ENCODE assay signal across 10 cellular contexts in genomic region chr6:48087448-48087847, GRCh38. TPM values are rescaled to one million over a fixed set of nuclear protein-coding genes. Genes with fewer than 3 reads are reported as not detected.
DNase-seq lines count a peak whose midpoint lies in the region; ATAC-seq, FAIRE-seq and TF ChIP-seq lines count a peak whose summit lies in the region.
"Had no signal": no experiment of that assay in that cellular context is flagged by ENCODE, and none has a peak within 500 bp of the region (broad histone marks: within the 10 kb centered on the region; RNA-seq: fewer than 3 reads in every experiment).

No MANE protein-coding gene starts in this region.

- DNase-seq in GM13977 (ENCODE audit: low spot score): no peak
- DNase-seq in OCI-M1 (lab: John Stamatoyannopoulos, UW): peak; percentile 74
- DNase-seq in erythroblast (lab: John Stamatoyannopoulos, UW): peak; percentile 1 to 2
- no peak for DNase-seq in posterior vena cava (ENCODE audit: low spot score)
- no peak for DNase-seq in body of pancreas
- no peak for DNase-seq in KG1 (lab: John Stamatoyannopoulos, UW)
- no peak for DNase-seq in effector CD4-positive, alpha-beta T cell
- DNase-seq: activated CD8-positive, alpha-beta memory T cell treated with anti-CD3 and anti-CD28 coated beads, Interleukin-2, amount 50 U/mL, for 4 hours had no signal

- TF ChIP-seq CTCF in GM13977 (IDR thresholded peaks at IDR 0.05; ENCODE audit: extremely low read depth, insufficient read depth, missing control alignments) (peak; percentile 24), body of pancreas (IDR thresholded peaks at IDR 0.05) (no peak)

- intact Hi-C loops in posterior vena cava (cut with DNase I) (no loop called here), body of pancreas (cut with DNase I) (no loop called here)

- peak; percentile 90 for FAIRE-seq in A204.1 (lab: Jason Lieb, UNC)

- no peaks in the 10 kb centered on the region for H3K36me3 ChIP-seq in body of pancreas (replicated peaks in 1 of 2; ENCODE audit: insufficient read depth in 1 of 2, low read depth in 2 of 2)

- in situ Hi-C loops in GM13977 (cut with MboI; ENCODE audit: low pct_unique_long_range_greater_than_20kb, low sequenced_read_pairs, unreplicated experiment): no loop called here

- no peaks in the 10 kb centered on the region for H3K9me3 ChIP-seq in body of pancreas

- H3K4me3 ChIP-seq in body of pancreas: no peak overlapping the region

- H3K27ac ChIP-seq in body of pancreas: no peak overlapping the region

- TF ChIP-seq POLR2A in erythroblast (IDR thresholded peaks at IDR 0.05; ENCODE audit: low read length) (no peak), body of pancreas (IDR thresholded peaks at IDR 0.05) (no peak)

- 13 to 23% methylated on average over 1 of the region's 1 CpG for WGBS in body of pancreas, 2 donors

- H3K27me3 ChIP-seq in body of pancreas: no peaks in the 10 kb centered on the region

- H3K4me1 ChIP-seq in body of pancreas: no peaks in the 10 kb centered on the region

- no peak for ATAC-seq in body of pancreas

RNA-seq across cellular contexts. Expression of gene PTCHD4, which starts 23.5 kb away (rescaled TPM):
- total RNA-seq in posterior vena cava: 1 to 10 TPM; 1.2 to 1.6 TPM
- total RNA-seq in body of pancreas: under 1 TPM in 1 of 2 donors, not detected in 1; 0.26 TPM
- total RNA-seq: Daoy had no signal

Comparison
In these comparisons a context has a peak if more than half of its experiments do, and no peak if none do; other contexts are left out.
1. DNase-seq: peak in OCI-M1 (single experiment) and erythroblast (2 of 2); none in GM13977 (single experiment), posterior vena cava (single experiment), body of pancreas (0 of 4), KG1 (single experiment) and effector CD4-positive, alpha-beta T cell (single experiment).